Comparison of ENCODE assay signal across 8 cellular contexts in genomic region chr22:38314992-38315800, GRCh38. TPM values are rescaled to one million over a fixed set of nuclear protein-coding genes. Genes with fewer than 3 reads are reported as not detected.
DNase-seq lines count a peak whose midpoint lies in the region; ATAC-seq, FAIRE-seq and TF ChIP-seq lines count a peak whose summit lies in the region.

No MANE protein-coding gene starts in this region.

- no peak overlapping the region for H3K14ac ChIP-seq in H1 (ENCODE audit: insufficient read length)

- H2BK5ac ChIP-seq in H1 (ENCODE audit: low read depth, low read length) = peak overlapping the region; percentile 20

- no peaks in the 10 kb centered on the region for H3K27me3 ChIP-seq in H1 (replicated peaks in 1 of 4; ENCODE audit: control insufficient read depth in 3 of 4, extremely low read depth in 1 of 4, insufficient read depth in 3 of 4, low read length in 3 of 4)

- peak overlapping the region; percentile 72 to 91 for H3K4me2 ChIP-seq in H1 (ENCODE audit: insufficient read depth in 1 of 2, low read depth in 2 of 2, low read length in 2 of 2)

- H3K18ac ChIP-seq in H1 (ENCODE audit: extremely low read depth, low read length) = peak overlapping the region; percentile 72

- peak in 2 of 3 experiments; percentile 10 to 53 for DNase-seq in NCI-H1417 (lab: John Stamatoyannopoulos, UW)
- DNase-seq in NCI-H1417 treated with DMSO at 0.1 percent for 48 hours (lab: John Stamatoyannopoulos, UW) = no peak
- DNase-seq in RPMI7951 (ENCODE audit: low read depth) = peak; percentile 32
- no peak for DNase-seq in H1 (ENCODE audit: low read depth in 1 of 2, low spot score in 2 of 2)
- no peak for DNase-seq in stimulated activated CD4-positive, alpha-beta T cell treated with anti-CD3 and anti-CD28 coated beads, Interleukin-4, amount 100 ng/mL, for 4 hours

- H3K4ac ChIP-seq in H1 (replicated peaks; ENCODE audit: insufficient read length, low read depth, low read length) = no peak overlapping the region

- no peak overlapping the region for H3K56ac ChIP-seq in H1 (replicated peaks; ENCODE audit: insufficient read length, low read depth, low read length)

- H2BK20ac ChIP-seq in H1 (ENCODE audit: low read length) = peak overlapping the region; percentile 66; the same call in 1 of the 2 replicates

- H3K36me3 ChIP-seq in H1 (ENCODE audit: control insufficient read depth in 2 of 4, insufficient read depth in 4 of 4, low read length in 3 of 4) = peaks cover 14 to 40% (median 23%) of the 10 kb centered on the region in 4 experiments; a peak in 6 of 8 replicates

- H3K79me2 ChIP-seq in H1 (ENCODE audit: control insufficient read depth in 1 of 2, insufficient read depth in 2 of 2, low read length in 2 of 2) = peaks cover 56 to 85% of the 10 kb centered on the region in 2 experiments

- H3K23ac ChIP-seq in H1 (ENCODE audit: insufficient read length) = no peak overlapping the region

- H2AFZ ChIP-seq in H1 (ENCODE audit: low read length) = no peak overlapping the region

- ATAC-seq in GM18858 (IDR thresholded peaks at IDR 0.05; ENCODE audit: unreplicated experiment) = no peak
- ATAC-seq in GM18505 (IDR thresholded peaks at IDR 0.05; ENCODE audit: unreplicated experiment) = no peak

- H3K27me3 Mint-ChIP-seq in nephron (ENCODE audit: low read depth) = no peaks in the 10 kb centered on the region

- FAIRE-seq in H1 (lab: Jason Lieb, UNC) = no peak

- no peak for TF ChIP-seq RAD21 in H1 (IDR thresholded peaks at IDR 0.05 in 1 of 2, conservative IDR thresholded peaks at IDR 0.05 in 1 of 2; ENCODE audit: low read depth in 2 of 2, low read length in 2 of 2)

- H2BK120ac ChIP-seq in H1 (replicated peaks; ENCODE audit: low read depth, low read length) = no peak overlapping the region

- H2BK12ac ChIP-seq in H1 (ENCODE audit: low read depth, low read length) = no peak overlapping the region

- H2AK5ac ChIP-seq in H1 (ENCODE audit: low read depth, low read length) = peak overlapping the region; percentile 56; the same call in 1 of the 2 replicates

- peaks cover 23% of the 10 kb centered on the region for H3K79me1 ChIP-seq in H1 (ENCODE audit: low read depth, low read length)

- no peaks in the 10 kb centered on the region for H3K9me3 ChIP-seq in H1 (ENCODE audit: insufficient read depth in 2 of 2, low read depth in 1 of 2, low read length in 1 of 2)

- H3K4me1 Mint-ChIP-seq in nephron = peaks cover 55% of the 10 kb centered on the region

- TF ChIP-seq EP300 in H1 (IDR thresholded peaks at IDR 0.05; ENCODE audit: borderline replicate concordance in 1 of 2, low read depth in 2 of 2, low read length in 2 of 2) = no peak

- TF ChIP-seq POLR2A in H1 (IDR thresholded peaks at IDR 0.05; ENCODE audit: control extremely low read depth in 1 of 2, low read depth in 2 of 2, low read length in 2 of 2) = no peak; a peak in 1 of 3 replicates
- TF ChIP-seq POLR2A in GM18505 (IDR thresholded peaks at IDR 0.05; ENCODE audit: borderline replicate concordance, extremely low read depth, insufficient read depth, insufficient read length) = no peak

- H2BK15ac ChIP-seq in H1 (ENCODE audit: low read length) = no peak overlapping the region; the same call in 1 of the 2 replicates

- peak overlapping the region; percentile 17 for H4K5ac ChIP-seq in H1 (ENCODE audit: insufficient read length, low read depth, low read length)

- CTCF ChIA-PET in H1 (lab: Charles Lee; ENCODE audit: partially characterized antibody) = interaction anchor here (0.7 to 3.4 kb wide), 8 partner anchors 9 to 444 kb away, joined by 3 to 20 read pairs (median 4); no protein-coding TSS in a partner anchor

- H3K27ac Mint-ChIP-seq in nephron = peak overlapping the region; percentile 99 to 100 (median 100)

- peak overlapping the region in 3 of 4 experiments; percentile 29 to 89 (median 34); a peak in 3 of 7 replicates for H3K9ac ChIP-seq in H1 (replicated peaks in 1 of 4; ENCODE audit: extremely low read depth in 1 of 4, low read depth in 3 of 4, low read length in 3 of 4)

- peaks cover 37 to 48% of the 10 kb centered on the region in 2 experiments for H4K20me1 ChIP-seq in H1 (replicated peaks in 1 of 2; ENCODE audit: control insufficient read depth in 1 of 2, insufficient read depth in 2 of 2, low read length in 2 of 2)

- H3K27ac ChIP-seq in H1 (ENCODE audit: low read depth, low read length) = peak overlapping the region; percentile 54; the same call in 1 of the 2 replicates

- H3K4me1 ChIP-seq in H1 (replicated peaks in 1 of 4; ENCODE audit: control insufficient read depth in 3 of 4, insufficient read depth in 4 of 4, low read length in 3 of 4) = peaks cover 15 to 49% (median 39%) of the 10 kb centered on the region in 4 experiments

- no peaks in the 10 kb centered on the region for H3K9me3 Mint-ChIP-seq in nephron

- peak overlapping the region; percentile 32 for H4K91ac ChIP-seq in H1 (replicated peaks; ENCODE audit: insufficient read length, low read length)

- TF ChIP-seq CTCF in H1 (IDR thresholded peaks at IDR 0.05; ENCODE audit: control extremely low read depth in 1 of 3, insufficient read depth in 1 of 3, low read depth in 1 of 3, low read length in 3 of 3) (no peak), nephron (IDR thresholded peaks at IDR 0.05; ENCODE audit: unreplicated experiment in 3 of 3) (no peak)

- peaks cover 29% of the 10 kb centered on the region for H3K36me3 Mint-ChIP-seq in nephron (ENCODE audit: low read depth)

- WGBS in H1 (ENCODE audit: extremely low coverage in 1 of 2, insufficient coverage in 1 of 2, insufficient read length in 1 of 2, insufficient replicate concordance in 2 of 2, low coverage in 1 of 2, low lambda C conversion rate in 2 of 2, missing lambda C conversion rate in 1 of 2), 2 experiments = 63% methylated on average over 18 of the region's 19 CpGs; no CpG with 5 or more reads in 1 of the 2 experiments

- H3K23me2 ChIP-seq in H1 (ENCODE audit: low read depth, low read length) = peaks cover 10% of the 10 kb centered on the region; the same call in 1 of the 2 replicates

- H3K4me3 ChIP-seq in H1 (ENCODE audit: extremely low read depth in 1 of 4, insufficient read depth in 2 of 4, low read depth in 3 of 4, low read length in 4 of 4) = peak overlapping the region; percentile 88 to 99 (median 94)

- POLR2A ChIA-PET in H1 (lab: Charles Lee; ENCODE audit: partially characterized antibody) = interaction anchor here (0.6 to 7.6 kb wide), 23 partner anchors 9 to 813 kb away, joined by 3 to 77 read pairs (median 4); no protein-coding TSS in a partner anchor

- H3K4me3 Mint-ChIP-seq in nephron = peak overlapping the region; percentile 96 to 99 (median 99)

- H4K8ac ChIP-seq in H1 (ENCODE audit: extremely low read depth, insufficient read depth, low read length) = no peak overlapping the region; the same call in 1 of the 2 replicates

TF ChIP-seq in H1, 55 proteins besides CTCF, POLR2A, EP300 and RAD21 (continues in another document):
- TF ChIP-seq SUZ12 (IDR thresholded peaks at IDR 0.05; ENCODE audit: low read length) (no peak), CTBP2 (IDR thresholded peaks at IDR 0.05; ENCODE audit: borderline replicate concordance, insufficient read depth, insufficient read length, low read length) (no peak), CBX8 (IDR thresholded peaks at IDR 0.05; ENCODE audit: borderline replicate concordance, low read depth, low read length) (no peak), RBBP5 (IDR thresholded peaks at IDR 0.05; ENCODE audit: borderline replicate concordance, low read depth, low read length) (no peak), MAFK (IDR thresholded peaks at IDR 0.05; ENCODE audit: low read depth, low read length) (no peak), RFX5 (IDR thresholded peaks at IDR 0.05; ENCODE audit: borderline replicate concordance, low read depth, low read length) (no peak), TAF1 (IDR thresholded peaks at IDR 0.05; ENCODE audit: low read depth, low read length) (no peak), SRF (IDR thresholded peaks at IDR 0.05; ENCODE audit: low read depth, low read length) (no peak), SIN3A (conservative IDR thresholded peaks at IDR 0.05 in 1 of 2, IDR thresholded peaks at IDR 0.05 in 1 of 2; ENCODE audit: low read depth in 1 of 2, low read length in 2 of 2) (no peak), SP4 (IDR thresholded peaks at IDR 0.05; ENCODE audit: low read length) (no peak), ATF3 (IDR thresholded peaks at IDR 0.05; ENCODE audit: insufficient read depth, low read depth, low read length) (no peak)

RNA-seq across cellular contexts. Expression of gene CSNK1E, which starts 2.0 kb away (rescaled TPM):
- total RNA-seq in RPMI7951 (2014; rRNA removed; shearing (Covaris generic)) = 68.1 and 82.1 TPM in 2 replicates
- total RNA-seq in H1 (2021; fragmentation: NEBNext Ultra II Directional; extraction: Animal tissue kit (Norgen Biotek cat#: 25700)) = 244 and 247 TPM in 2 replicates
- polyA plus RNA-seq in H1 (2011; rRNA removed) = 263 and 387 TPM in 2 replicates
- polyA plus RNA-seq in H1 (2011; cell fraction: cytosol; rRNA removed) = 335 TPM
- polyA plus RNA-seq in H1 (2011; cell fraction: nucleus; rRNA removed) = 537 TPM
- 185 to 231 TPM (median 213 TPM) in 4 replicates for polyA plus RNA-seq in H1 (2012, experiment 1 of 2)
- polyA plus RNA-seq in H1 (2012, experiment 2 of 2) = 133 TPM
- 177 TPM for polyA plus RNA-seq in H1 (2013, experiment 1 of 2)
- 168 TPM for polyA plus RNA-seq in H1 (2013, experiment 2 of 2)
- polyA minus RNA-seq in H1 (2011; rRNA and poly(A)+ RNA removed) = 183 and 358 TPM in 2 replicates
- polyA minus RNA-seq in H1 (2011; cell fraction: cytosol; rRNA and poly(A)+ RNA removed) = 170 TPM
- polyA minus RNA-seq in H1 (2011; cell fraction: nucleus; rRNA and poly(A)+ RNA removed) = 213 TPM

RNA-seq across cellular contexts. Expression of gene TMEM184B, which starts 42.4 kb away (rescaled TPM):
- 33.0 and 34.7 TPM in 2 replicates for total RNA-seq in RPMI7951 (2014; rRNA removed; shearing (Covaris generic))
- 79.9 and 81.0 TPM in 2 replicates for total RNA-seq in H1 (2021; fragmentation: NEBNext Ultra II Directional; extraction: Animal tissue kit (Norgen Biotek cat#: 25700))
- polyA plus RNA-seq in H1 (2011; rRNA removed) = 41.6 and 70.6 TPM in 2 replicates
- polyA plus RNA-seq in H1 (2011; cell fraction: cytosol; rRNA removed) = 29.5 TPM
- polyA plus RNA-seq in H1 (2011; cell fraction: nucleus; rRNA removed) = 55.9 TPM
- 34.1 to 60.3 TPM (median 56.8 TPM) in 4 replicates for polyA plus RNA-seq in H1 (2012, experiment 1 of 2)
- 49.3 TPM for polyA plus RNA-seq in H1 (2012, experiment 2 of 2)
- 57.6 TPM for polyA plus RNA-seq in H1 (2013, experiment 1 of 2)
- polyA plus RNA-seq in H1 (2013, experiment 2 of 2) = 64.6 TPM
- polyA minus RNA-seq in H1 (2011; rRNA and poly(A)+ RNA removed) = 31.7 and 53.2 TPM in 2 replicates
- polyA minus RNA-seq in H1 (2011; cell fraction: cytosol; rRNA and poly(A)+ RNA removed) = 60.0 TPM
- polyA minus RNA-seq in H1 (2011; cell fraction: nucleus; rRNA and poly(A)+ RNA removed) = 32.2 TPM

Comparison
In these comparisons a context has a peak if more than half of its experiments do, and no peak if none do; other contexts are left out.
1. DNase-seq: peak in NCI-H1417 (2 of 3) and RPMI7951 (single experiment); none in NCI-H1417 treated with DMSO at 0.1 percent for 48 hours (single experiment), H1 (0 of 2) and stimulated activated CD4-positive, alpha-beta T cell treated with anti-CD3 and anti-CD28 coated beads, Interleukin-4, amount 100 ng/mL, for 4 hours (0 of 2).